ENCODE assay signal across 17 cellular contexts in genomic region chr10:12869427-12869826, GRCh38.
"Had no signal": no experiment of that assay in that cellular context is flagged by ENCODE, and none has a peak within 500 bp of the region (broad histone marks: within the 10 kb centered on the region; RNA-seq: fewer than 3 reads in every experiment).

No MANE protein-coding gene starts in this region.

- H3K4me3 Mint-ChIP-seq: activated naive CD8-positive, alpha-beta T cell treated with anti-CD3 and anti-CD28 coated beads, Interleukin-2, amount 10 ng/mL, durations not matched to agents 7 days and 5 days; naive thymus-derived CD4-positive, alpha-beta T cell; stimulated activated memory B cell treated with anti-CD40 and anti-IgM and Interleukin-4, amounts not matched to agents 10 μg/mL and 1 μg/mL and 100 μg/mL, for 72 hours; T-helper 2 cell treated with Interferon-gamma antibody and Interleukin-4, amounts not matched to agents 5 μg/mL and 100 μg/mL, for 36 hours had no signal

- H3K9ac ChIP-seq: parathyroid adenoma had no signal

- H3K4me1 Mint-ChIP-seq: activated naive CD8-positive, alpha-beta T cell treated with anti-CD3 and anti-CD28 coated beads, Interleukin-2, amount 10 ng/mL, durations not matched to agents 7 days and 5 days; stimulated activated memory B cell treated with anti-CD40 and anti-IgM and Interleukin-4, amounts not matched to agents 10 μg/mL and 1 μg/mL and 100 μg/mL, for 72 hours had no signal

- H3K27ac Mint-ChIP-seq: activated naive CD8-positive, alpha-beta T cell treated with anti-CD3 and anti-CD28 coated beads, Interleukin-2, amount 10 ng/mL, durations not matched to agents 7 days and 5 days; naive thymus-derived CD4-positive, alpha-beta T cell; stimulated activated memory B cell treated with anti-CD40 and anti-IgM and Interleukin-4, amounts not matched to agents 10 μg/mL and 1 μg/mL and 100 μg/mL, for 72 hours; T-helper 2 cell treated with Interferon-gamma antibody and Interleukin-4, amounts not matched to agents 5 μg/mL and 100 μg/mL, for 36 hours had no signal

- H3K27ac ChIP-seq: cardiac muscle cell, left ventricle myocardium inferior, parathyroid adenoma, tibial artery, uterus had no signal

- H3K4me1 ChIP-seq: left ventricle myocardium inferior, parathyroid adenoma, uterus had no signal

- H3K36me3 Mint-ChIP-seq: activated naive CD8-positive, alpha-beta T cell treated with anti-CD3 and anti-CD28 coated beads, Interleukin-2, amount 10 ng/mL, durations not matched to agents 7 days and 5 days; naive thymus-derived CD4-positive, alpha-beta T cell; stimulated activated memory B cell treated with anti-CD40 and anti-IgM and Interleukin-4, amounts not matched to agents 10 μg/mL and 1 μg/mL and 100 μg/mL, for 72 hours had no signal

- H3K4me3 ChIP-seq: cardiac muscle cell, left ventricle myocardium inferior, mucosa of descending colon, tibial artery, uterus had no signal

- ATAC-seq: activated CD4-positive, CD25-positive, alpha-beta regulatory T cell treated with anti-CD3 and anti-CD28 coated beads, Interleukin-2, amount 50 U/mL, for 24 hours; mucosa of descending colon; naive thymus-derived CD4-positive, alpha-beta T cell; stimulated activated memory B cell treated with anti-CD40 and anti-IgM and Interleukin-4, amounts not matched to agents 10 μg/mL and 1 μg/mL and 100 μg/mL, for 72 hours had no signal

- H3K27me3 ChIP-seq: cardiac muscle cell, tibial artery, uterus had no signal

- DNase-seq: activated naive CD4-positive, alpha-beta T cell; activated naive CD8-positive, alpha-beta T cell treated with anti-CD3 and anti-CD28 coated beads, Interleukin-2, amount 10 ng/mL, durations not matched to agents 7 days and 5 days; activated T-cell treated with anti-CD3 and anti-CD28 coated beads for 4 hours; erythroblast; hippocampal formation; kidney; left ventricle myocardium inferior; mucosa of descending colon; naive thymus-derived CD4-positive, alpha-beta T cell; stimulated activated CD4-positive, alpha-beta T cell treated with anti-CD3 and anti-CD28 coated beads, Interleukin-2, amount 100 ng/mL, for 48 hours; tibial artery; uterus had no signal

- H3K36me3 ChIP-seq: cardiac muscle cell, left ventricle myocardium inferior, tibial artery, uterus had no signal

- H3K9me3 Mint-ChIP-seq: activated naive CD8-positive, alpha-beta T cell treated with anti-CD3 and anti-CD28 coated beads, Interleukin-2, amount 10 ng/mL, durations not matched to agents 7 days and 5 days; stimulated activated memory B cell treated with anti-CD40 and anti-IgM and Interleukin-4, amounts not matched to agents 10 μg/mL and 1 μg/mL and 100 μg/mL, for 72 hours; T-helper 2 cell treated with Interferon-gamma antibody and Interleukin-4, amounts not matched to agents 5 μg/mL and 100 μg/mL, for 36 hours had no signal

- H3K9me3 ChIP-seq: left ventricle myocardium inferior, mucosa of descending colon, tibial artery, uterus had no signal

- H2AFZ ChIP-seq: parathyroid adenoma had no signal
